In genomic region chr10:7269988-7270387, GRCh38 we compare ENCODE assay signal across 19 cellular contexts.
A peak's percentile ranks its signal among the peaks of the same experiment; 100 is the strongest.
DNase-seq lines count a peak whose midpoint lies in the region; ATAC-seq and TF ChIP-seq lines count a peak whose summit lies in the region.
"Had no signal": no experiment of that assay in that cellular context is flagged by ENCODE, and none has a peak within 500 bp of the region (broad histone marks: within the 10 kb centered on the region; RNA-seq: fewer than 3 reads in every experiment).

No MANE protein-coding gene starts in this region.

- POLR2A ChIA-PET in CD8-positive, alpha-beta T cell (lab: Charles Lee), result interaction anchor here (0.6 to 1.5 kb wide), 2 partner anchors 141 to 315 kb away, joined by 3 to 4 read pairs; partner anchors contain the start of gene SFMBT2

- peaks cover 10% of the 10 kb centered on the region for H3K9me3 Mint-ChIP-seq in T-helper 1 cell treated with Interleukin-12 subunit alpha and Interleukin-12 subunit beta and Interleukin-4 antibody, amounts not matched to agents 30 μg/mL and 1 μg/mL, for 36 hours
- H3K9me3 Mint-ChIP-seq in CD8-positive, alpha-beta T cell, result no peaks in the 10 kb centered on the region
- no peaks in the 10 kb centered on the region for H3K9me3 Mint-ChIP-seq in activated naive CD8-positive, alpha-beta T cell treated with anti-CD3 and anti-CD28 coated beads, Interleukin-2, amount 50 U/mL, for 24 hours
- no peaks in the 10 kb centered on the region for H3K9me3 Mint-ChIP-seq in nephron

- WGBS in lower leg skin, 2 donors, result 72 to 74% methylated on average over 5 of the region's 5 CpGs

- no peaks in the 10 kb centered on the region for H3K9me3 ChIP-seq in CD8-positive, alpha-beta T cell (ENCODE audit: low read length)
- H3K9me3 ChIP-seq: tibial artery had no signal

- intact Hi-C loops in CD8-positive, alpha-beta T cell (cut with DNase I, micrococcal nuclease), result loop anchor here in 1 of 2 experiments (1.0 to 10.0 kb wide), 3 partner anchors 11 to 855 kb away; no protein-coding TSS in a partner anchor
- intact Hi-C loops in lower leg skin (cut with DNase I; ENCODE audit: low total_unique reads), result no loop called here

- TF ChIP-seq POLR2A in lower leg skin (IDR thresholded peaks at IDR 0.05), result no peak

- DNase-seq in T-helper 1 cell (no peak), HK-2 (ENCODE audit: unreplicated experiment) (no peak), lower leg skin (ENCODE audit: low spot score in 2 of 2) (no peak), iPS-NIHi7 (ENCODE audit: extremely low spot score) (no peak)
- no peak for DNase-seq in CD8-positive, alpha-beta T cell
- no peak for DNase-seq in activated naive CD8-positive, alpha-beta T cell treated with anti-CD3 and anti-CD28 coated beads, Interleukin-2, amount 50 U/mL, for 24 hours
- DNase-seq: activated CD8-positive, alpha-beta memory T cell treated with anti-CD3 and anti-CD28 coated beads for 24 hours; activated gamma-delta T cell; Calu3; EL; mesendoderm; NCI-H1694 treated with DMSO at 0.1 percent for 48 hours; OCI-M1; Right ventricle myocardium superior; tibial artery had no signal

- CTCF ChIA-PET in CD8-positive, alpha-beta T cell (lab: Charles Lee), result interaction anchor here (0.7 to 1.2 kb wide), 2 partner anchors 43 to 129 kb away, joined by 3 to 4 read pairs; no protein-coding TSS in a partner anchor

- ATAC-seq in CD8-positive, alpha-beta T cell, result no peak
- no peak for ATAC-seq in activated naive CD8-positive, alpha-beta T cell treated with anti-CD3 and anti-CD28 coated beads, Interleukin-2, amount 50 U/mL, for 24 hours

- H3K36me3 Mint-ChIP-seq in T-helper 1 cell treated with Interleukin-12 subunit alpha and Interleukin-12 subunit beta and Interleukin-4 antibody, amounts not matched to agents 30 μg/mL and 1 μg/mL, for 36 hours (ENCODE audit: low read depth), result peaks cover 40% of the 10 kb centered on the region
- H3K36me3 Mint-ChIP-seq in CD8-positive, alpha-beta T cell, result peaks cover 26% of the 10 kb centered on the region
- peaks cover 43% of the 10 kb centered on the region for H3K36me3 Mint-ChIP-seq in activated naive CD8-positive, alpha-beta T cell treated with anti-CD3 and anti-CD28 coated beads, Interleukin-2, amount 50 U/mL, for 24 hours (ENCODE audit: low read depth)
- H3K36me3 Mint-ChIP-seq in nephron (ENCODE audit: low read depth), result peaks cover 19% of the 10 kb centered on the region

- H3K4me1 ChIP-seq in CD8-positive, alpha-beta T cell (ENCODE audit: insufficient read depth, low read length), result peaks cover 29% of the 10 kb centered on the region
- H3K4me1 ChIP-seq: tibial artery had no signal

- H3K36me3 ChIP-seq in CD8-positive, alpha-beta T cell (ENCODE audit: insufficient read depth, low read length), result no peaks in the 10 kb centered on the region
- H3K36me3 ChIP-seq: tibial artery had no signal

- H3K27me3 ChIP-seq in CD8-positive, alpha-beta T cell (ENCODE audit: insufficient read depth, low read length), result no peaks in the 10 kb centered on the region
- H3K27me3 ChIP-seq: tibial artery had no signal

- no peaks in the 10 kb centered on the region for H3K27me3 Mint-ChIP-seq in T-helper 1 cell treated with Interleukin-12 subunit alpha and Interleukin-12 subunit beta and Interleukin-4 antibody, amounts not matched to agents 30 μg/mL and 1 μg/mL, for 36 hours (ENCODE audit: low read depth)
- no peaks in the 10 kb centered on the region for H3K27me3 Mint-ChIP-seq in CD8-positive, alpha-beta T cell (ENCODE audit: low read depth)
- H3K27me3 Mint-ChIP-seq in activated naive CD8-positive, alpha-beta T cell treated with anti-CD3 and anti-CD28 coated beads, Interleukin-2, amount 50 U/mL, for 24 hours, result no peaks in the 10 kb centered on the region
- H3K27me3 Mint-ChIP-seq in nephron (ENCODE audit: low read depth), result peaks cover 8% of the 10 kb centered on the region

- peak overlapping the region; percentile 88 for H3K27ac Mint-ChIP-seq in T-helper 1 cell treated with Interleukin-12 subunit alpha and Interleukin-12 subunit beta and Interleukin-4 antibody, amounts not matched to agents 30 μg/mL and 1 μg/mL, for 36 hours
- peak overlapping the region; percentile 32 for H3K27ac Mint-ChIP-seq in CD8-positive, alpha-beta T cell
- H3K27ac Mint-ChIP-seq in activated naive CD8-positive, alpha-beta T cell treated with anti-CD3 and anti-CD28 coated beads, Interleukin-2, amount 50 U/mL, for 24 hours, result peak overlapping the region; percentile 86
- peak overlapping the region in 2 of 3 experiments; percentile 5 to 28 for H3K27ac Mint-ChIP-seq in nephron

- no peak overlapping the region for H3K27ac ChIP-seq in CD8-positive, alpha-beta T cell (ENCODE audit: low read depth, low read length)
- H3K27ac ChIP-seq: 22Rv1, KMS-11, tibial artery had no signal

- H3K4me1 Mint-ChIP-seq in T-helper 1 cell treated with Interleukin-12 subunit alpha and Interleukin-12 subunit beta and Interleukin-4 antibody, amounts not matched to agents 30 μg/mL and 1 μg/mL, for 36 hours (ENCODE audit: low read depth), result peaks cover 52% of the 10 kb centered on the region
- peaks cover 51% of the 10 kb centered on the region for H3K4me1 Mint-ChIP-seq in CD8-positive, alpha-beta T cell (ENCODE audit: low read depth)
- peaks cover 74% of the 10 kb centered on the region for H3K4me1 Mint-ChIP-seq in activated naive CD8-positive, alpha-beta T cell treated with anti-CD3 and anti-CD28 coated beads, Interleukin-2, amount 50 U/mL, for 24 hours
- peaks cover 18% of the 10 kb centered on the region for H3K4me1 Mint-ChIP-seq in nephron

- no peak overlapping the region for H3K4me3 Mint-ChIP-seq in T-helper 1 cell treated with Interleukin-12 subunit alpha and Interleukin-12 subunit beta and Interleukin-4 antibody, amounts not matched to agents 30 μg/mL and 1 μg/mL, for 36 hours
- no peak overlapping the region for H3K4me3 Mint-ChIP-seq in CD8-positive, alpha-beta T cell
- H3K4me3 Mint-ChIP-seq in activated naive CD8-positive, alpha-beta T cell treated with anti-CD3 and anti-CD28 coated beads, Interleukin-2, amount 50 U/mL, for 24 hours, result peak overlapping the region; percentile 57
- no peak overlapping the region for H3K4me3 Mint-ChIP-seq in nephron

- TF ChIP-seq CTCF in CD8-positive, alpha-beta T cell (IDR thresholded peaks at IDR 0.05), result no peak
- TF ChIP-seq CTCF in nephron (IDR thresholded peaks at IDR 0.05; ENCODE audit: unreplicated experiment in 3 of 3) (no peak), lower leg skin (IDR thresholded peaks at IDR 0.05) (no peak)

- no peak overlapping the region for H3K4me3 ChIP-seq in CD8-positive, alpha-beta T cell (ENCODE audit: low read depth, low read length)
- no peak overlapping the region for H3K4me3 ChIP-seq in lower leg skin (ENCODE audit: low read depth, poor library complexity, severe bottlenecking)
- H3K4me3 ChIP-seq: tibial artery had no signal

Comparison
In these comparisons a context has a peak if more than half of its experiments do, and no peak if none do; other contexts are left out.
1. H3K27ac Mint-ChIP-seq: peak in every context shown above with its lines; median percentile 88 in T-helper 1 cell treated with Interleukin-12 subunit alpha and Interleukin-12 subunit beta and Interleukin-4 antibody, amounts not matched to agents 30 μg/mL and 1 μg/mL, for 36 hours; 86 in activated naive CD8-positive, alpha-beta T cell treated with anti-CD3 and anti-CD28 coated beads, Interleukin-2, amount 50 U/mL, for 24 hours; 32 in CD8-positive, alpha-beta T cell; 16 in nephron.